1 cellular context compared by ENCODE assay signal in genomic region chr6:26400626-26401025, GRCh38.
TF ChIP-seq lines count a peak whose summit lies in the region.

No MANE protein-coding gene starts in this region.

TF ChIP-seq in endothelial cell of umbilical vein, 7 proteins besides CTCF, POLR2A, EP300 and RAD21:
- no peak for TF ChIP-seq MAX (IDR thresholded peaks at IDR 0.05; ENCODE audit: insufficient read depth, insufficient read length)
- TF ChIP-seq POLR2AphosphoS5 (IDR thresholded peaks at IDR 0.05; ENCODE audit: insufficient read depth, low read depth, low read length) = no peak
- TF ChIP-seq FOS (IDR thresholded peaks at IDR 0.05; ENCODE audit: borderline replicate concordance, insufficient read depth, low read length) = no peak
- no peak for TF ChIP-seq MYC (IDR thresholded peaks at IDR 0.05; ENCODE audit: low read depth, low read length)
- TF ChIP-seq EZH2 (IDR thresholded peaks at IDR 0.05; ENCODE audit: borderline replicate concordance, low read depth, low read length, severe bottlenecking) = no peak
- no peak for TF ChIP-seq JUN (IDR thresholded peaks at IDR 0.05; ENCODE audit: borderline replicate concordance, insufficient read depth, insufficient read length, low read depth)
- TF ChIP-seq GATA2 (IDR thresholded peaks at IDR 0.05; ENCODE audit: insufficient read depth, insufficient read length, low read depth, low read length) = no peak
